8 cellular contexts compared by ENCODE assay signal in the genomic region with DNA sequence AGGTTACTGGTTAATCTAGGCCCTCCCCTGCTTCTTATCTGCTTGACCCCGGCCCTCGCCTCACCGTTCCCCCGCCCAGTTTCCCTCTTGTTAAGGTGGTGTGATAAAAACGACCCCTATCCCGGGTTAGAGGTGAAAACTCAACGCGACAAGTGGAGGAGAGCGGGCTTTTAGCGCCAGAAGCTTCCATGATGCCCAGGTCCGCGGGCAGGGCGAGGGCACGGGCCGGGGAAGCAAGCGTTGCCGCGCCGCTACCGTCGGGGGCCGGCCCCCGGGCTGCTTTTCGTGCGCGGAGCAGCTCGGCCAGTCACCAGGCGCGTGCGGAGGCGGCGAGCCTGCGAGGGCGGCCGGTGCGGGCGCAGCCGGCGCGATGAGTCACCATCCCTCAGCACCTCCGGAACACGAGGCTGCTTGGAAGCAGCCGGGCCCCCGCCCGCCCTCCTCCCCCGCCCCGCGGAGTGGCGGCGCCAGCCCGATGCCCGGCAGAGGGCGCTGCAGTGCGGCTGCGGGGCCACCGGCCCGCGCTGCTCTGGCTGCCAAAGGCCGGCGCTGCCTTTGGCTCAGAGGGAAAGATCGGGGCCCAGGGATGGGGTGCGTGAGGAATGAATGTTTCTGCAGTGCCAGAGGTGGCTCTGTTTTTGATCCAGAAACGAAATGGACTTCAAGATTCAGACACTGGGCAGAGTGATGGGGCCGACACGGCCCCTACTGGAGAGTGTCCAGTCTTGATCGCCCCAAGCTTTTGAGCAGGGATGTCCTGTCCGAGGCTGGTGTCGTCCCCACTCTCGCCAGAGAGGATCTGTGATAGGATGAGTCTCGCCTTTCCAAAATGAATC.
A peak's percentile ranks its signal among the peaks of the same experiment; 100 is the strongest.
DNase-seq lines count a peak whose midpoint lies in the region; ATAC-seq, FAIRE-seq and TF ChIP-seq lines count a peak whose summit lies in the region.

No MANE protein-coding gene starts in this region.

- DNase-seq in GM10266 (ENCODE audit: extremely low spot score) (peak; percentile 77), HFF-Myc (ENCODE audit: extremely low read depth, low read depth) (no peak), NCI-H1436 treated with DMSO at 0.1 percent for 48 hours (lab: John Stamatoyannopoulos, UW) (peak; percentile 34), bronchial epithelial cell (ENCODE audit: low read depth) (peak; percentile 77), kidney (peak; percentile 96)
- peak; percentile 46 to 67 (median 60) for DNase-seq in activated CD4-positive, CD25-positive, alpha-beta regulatory T cell (lab: John Stamatoyannopoulos, UW)
- DNase-seq in stimulated activated CD4-positive, alpha-beta T cell treated with anti-CD3 and anti-CD28 coated beads, Interleukin-12 subunit alpha, Interleukin-12 subunit beta, amount 100 ng/mL, for 48 hours (ENCODE audit: low read depth in 2 of 3, low spot score in 1 of 3): peak; percentile 62 to 67 (median 65)

- TF ChIP-seq CTCF in GM10266 (IDR thresholded peaks at IDR 0.05; ENCODE audit: control insufficient read depth, insufficient read depth, low read depth, missing control alignments): peak; percentile 60
- peak; percentile 41 for TF ChIP-seq CTCF in HFF-Myc (IDR thresholded peaks at IDR 0.05; ENCODE audit: low read depth, low read length, missing control alignments)
- peak; percentile 54 for TF ChIP-seq CTCF in bronchial epithelial cell (IDR thresholded peaks at IDR 0.05; ENCODE audit: insufficient read depth, low read length, severe bottlenecking)
- peak; percentile 56 for TF ChIP-seq CTCF in kidney (IDR thresholded peaks at IDR 0.05; ENCODE audit: borderline replicate concordance, extremely low read depth, insufficient read depth)

- FAIRE-seq in bronchial epithelial cell (lab: Jason Lieb, UNC) (no peak), kidney (lab: Jason Lieb, UNC) (no peak)

- intact Hi-C loops in kidney (cut with DNase I): no loop called here

- H3K9ac ChIP-seq in kidney (ENCODE audit: low read length in 2 of 2): no peak overlapping the region

- no peak for ATAC-seq in GM18873 (IDR thresholded peaks at IDR 0.05; ENCODE audit: low FRiP score, unreplicated experiment)

- no peak overlapping the region for H3K4me3 ChIP-seq in HFF-Myc (replicated peaks; ENCODE audit: low read depth, low read length)
- no peak overlapping the region for H3K4me3 ChIP-seq in bronchial epithelial cell (ENCODE audit: low read depth, low read length)
- no peak overlapping the region for H3K4me3 ChIP-seq in kidney (ENCODE audit: low read length in 2 of 2)

- H3K27me3 ChIP-seq in bronchial epithelial cell (ENCODE audit: control insufficient read depth, insufficient read depth, low read length): peaks cover 3% of the 10 kb centered on the region

- H3K9me3 ChIP-seq in kidney (ENCODE audit: control insufficient read depth in 1 of 2, low read length in 2 of 2): no peaks in the 10 kb centered on the region

- H3K36me3 ChIP-seq in bronchial epithelial cell (ENCODE audit: control insufficient read depth, insufficient read depth, low read length) (no peaks in the 10 kb centered on the region), kidney (ENCODE audit: control insufficient read depth in 1 of 2, insufficient read depth in 2 of 2, low read length in 2 of 2) (no peaks in the 10 kb centered on the region)

- peaks cover 0 to 4% of the 10 kb centered on the region in 2 donors for H3K4me1 ChIP-seq in kidney (ENCODE audit: control insufficient read depth in 1 of 2, insufficient read depth in 1 of 2, low read depth in 1 of 2, low read length in 2 of 2)

- no peak overlapping the region for H3K27ac ChIP-seq in kidney (ENCODE audit: low read depth in 2 of 2, low read length in 2 of 2)
